In genomic region chr14:23562822-23563472, GRCh38 we compare ENCODE assay signal across 8 cellular contexts. TPM values are rescaled to one million over a fixed set of nuclear protein-coding genes. Genes with fewer than 3 reads are reported as not detected.
DNase-seq lines count a peak whose midpoint lies in the region; ATAC-seq lines count a peak whose summit lies in the region.

No MANE protein-coding gene starts in this region.

- no peak overlapping the region for H3K4me3 ChIP-seq in naive thymus-derived CD4-positive, alpha-beta T cell (ENCODE audit: low read length)
- H3K4me3 ChIP-seq in aorta (ENCODE audit: low read length in 2 of 2), result no peak overlapping the region

- H3K27me3 Mint-ChIP-seq in activated CD4-positive, alpha-beta T cell treated with anti-CD3 and anti-CD28 coated beads for 36 hours, result no peaks in the 10 kb centered on the region
- H3K27me3 Mint-ChIP-seq in naive thymus-derived CD4-positive, alpha-beta T cell, result peaks cover 0 to 3% (median 0%) of the 10 kb centered on the region in 5 donors

- 80 to 94% methylated on average over 2 of the region's 2 CpGs for WGBS in aorta, 2 donors

- peaks cover 10 to 11% of the 10 kb centered on the region in 2 donors for H3K4me1 ChIP-seq in naive thymus-derived CD4-positive, alpha-beta T cell (ENCODE audit: control insufficient read depth in 2 of 2, insufficient read depth in 2 of 2, low read length in 2 of 2)
- no peaks in the 10 kb centered on the region for H3K4me1 ChIP-seq in aorta (ENCODE audit: control insufficient read depth in 1 of 2, insufficient read depth in 2 of 2, low read length in 2 of 2)

- H3K36me3 Mint-ChIP-seq in activated CD4-positive, alpha-beta T cell treated with anti-CD3 and anti-CD28 coated beads for 36 hours (ENCODE audit: low read depth), result peaks cover 51% of the 10 kb centered on the region
- H3K36me3 Mint-ChIP-seq in naive thymus-derived CD4-positive, alpha-beta T cell, result peaks cover 9 to 33% (median 12%) of the 10 kb centered on the region in 5 donors

- H3K27me3 ChIP-seq in naive thymus-derived CD4-positive, alpha-beta T cell (ENCODE audit: control insufficient read depth in 2 of 2, insufficient read depth in 2 of 2, low read length in 2 of 2), result no peaks in the 10 kb centered on the region
- H3K27me3 ChIP-seq in aorta (ENCODE audit: control insufficient read depth in 1 of 2, insufficient read depth in 2 of 2, low read length in 1 of 2), result no peaks in the 10 kb centered on the region

- intact Hi-C loops in activated CD4-positive, alpha-beta T cell treated with anti-CD3 and anti-CD28 coated beads for 36 hours (cut with DNase I, micrococcal nuclease), result loop anchor here (1.0 kb wide), 3 partner anchors 80 to 235 kb away; no protein-coding TSS in a partner anchor
- intact Hi-C loops in naive thymus-derived CD4-positive, alpha-beta T cell (cut with micrococcal nuclease), result loop anchor here (1.0 kb wide), 4 partner anchors 24 to 298 kb away; no protein-coding TSS in a partner anchor
- intact Hi-C loops in aorta (cut with DNase I), result loop anchor here (2.0 to 10.0 kb wide), 3 partner anchors 82 to 298 kb away; partner anchors contain the start of gene PABPN1 (in 1 of the 2)

- H3K9me3 Mint-ChIP-seq in activated CD4-positive, alpha-beta T cell treated with anti-CD3 and anti-CD28 coated beads for 36 hours (ENCODE audit: low read depth), result no peaks in the 10 kb centered on the region
- peaks cover 0 to 5% (median 0%) of the 10 kb centered on the region in 11 donors for H3K9me3 Mint-ChIP-seq in naive thymus-derived CD4-positive, alpha-beta T cell

- no peaks in the 10 kb centered on the region for H3K9me3 ChIP-seq in naive thymus-derived CD4-positive, alpha-beta T cell (ENCODE audit: control insufficient read depth in 2 of 3, low read length in 3 of 3)
- H3K9me3 ChIP-seq in aorta (ENCODE audit: control insufficient read depth, low read length), result no peaks in the 10 kb centered on the region

- peaks cover 0 to 81% (median 23%) of the 10 kb centered on the region in 3 experiments for H3K36me3 ChIP-seq in naive thymus-derived CD4-positive, alpha-beta T cell (ENCODE audit: control insufficient read depth in 2 of 3, insufficient read depth in 3 of 3, low read length in 3 of 3)
- no peaks in the 10 kb centered on the region for H3K36me3 ChIP-seq in aorta (ENCODE audit: control insufficient read depth in 1 of 2, insufficient read depth in 2 of 2, low read length in 1 of 2)

- H3K4me3 Mint-ChIP-seq in activated CD4-positive, alpha-beta T cell treated with anti-CD3 and anti-CD28 coated beads for 36 hours, result no peak overlapping the region
- peak overlapping the region in 1 of 10 donors; percentile 64 for H3K4me3 Mint-ChIP-seq in naive thymus-derived CD4-positive, alpha-beta T cell

- peaks cover 31% of the 10 kb centered on the region for H3K4me1 Mint-ChIP-seq in activated CD4-positive, alpha-beta T cell treated with anti-CD3 and anti-CD28 coated beads for 36 hours
- peaks cover 11 to 45% (median 38%) of the 10 kb centered on the region in 7 donors for H3K4me1 Mint-ChIP-seq in naive thymus-derived CD4-positive, alpha-beta T cell

- H3K27ac ChIP-seq in naive thymus-derived CD4-positive, alpha-beta T cell (ENCODE audit: low read depth, low read length), result peak overlapping the region; percentile 29
- H3K27ac ChIP-seq in aorta (ENCODE audit: low read depth in 1 of 2, low read length in 2 of 2), result no peak overlapping the region

- peak overlapping the region; percentile 33 for H3K27ac Mint-ChIP-seq in activated CD4-positive, alpha-beta T cell treated with anti-CD3 and anti-CD28 coated beads for 36 hours
- peak overlapping the region; percentile 12 to 85 (median 52) for H3K27ac Mint-ChIP-seq in naive thymus-derived CD4-positive, alpha-beta T cell

- peak; percentile 13 for ATAC-seq in activated CD4-positive, alpha-beta T cell treated with anti-CD3 and anti-CD28 coated beads for 36 hours
- ATAC-seq in naive thymus-derived CD4-positive, alpha-beta T cell, result peak; percentile 61
- ATAC-seq in aorta (ENCODE audit: low FRiP score), result peak; percentile 55
- no peak for ATAC-seq in GM21515 (IDR thresholded peaks at IDR 0.05; ENCODE audit: unreplicated experiment)

- CTCF ChIA-PET in activated CD4-positive, alpha-beta T cell treated with anti-CD3 and anti-CD28 coated beads for 36 hours (lab: Charles Lee), result interaction anchor here (0.6 to 2.3 kb wide), 10 partner anchors 9 to 236 kb away, joined by 3 to 17 read pairs (median 4); no protein-coding TSS in a partner anchor
- CTCF ChIA-PET in naive thymus-derived CD4-positive, alpha-beta T cell (lab: Charles Lee), result interaction anchor here (0.6 to 2.2 kb wide), 4 partner anchors 26 to 95 kb away, joined by 3 to 31 read pairs (median 6); no protein-coding TSS in a partner anchor

- DNase-seq in SKM-1 (lab: John Stamatoyannopoulos, UW; ENCODE audit: unreplicated experiment), result peak; percentile 2
- DNase-seq in SKM-1 treated with dmso at 0.1 percent for 144 hours (lab: John Stamatoyannopoulos, UW; ENCODE audit: unreplicated experiment), result no peak
- DNase-seq in NCI-H146 (lab: John Stamatoyannopoulos, UW), result peak; percentile 56
- DNase-seq in activated CD4-positive, alpha-beta T cell treated with anti-CD3 and anti-CD28 coated beads for 36 hours, result peak; percentile 74
- DNase-seq in dermis blood vessel endothelial cell, result peak; percentile 72
- DNase-seq in naive thymus-derived CD4-positive, alpha-beta T cell, result peak in 8 of 9 donors; percentile 34 to 66 (median 55)
- DNase-seq in aorta, result no peak

- POLR2A ChIA-PET in activated CD4-positive, alpha-beta T cell treated with anti-CD3 and anti-CD28 coated beads for 36 hours (lab: Charles Lee), result no interaction called here
- POLR2A ChIA-PET in naive thymus-derived CD4-positive, alpha-beta T cell (lab: Charles Lee), result interaction anchor here (0.7 to 1.2 kb wide), 4 partner anchors 83 to 1016 kb away, joined by 3 to 5 read pairs (median 4); no protein-coding TSS in a partner anchor

RNA-seq across cellular contexts. Expression of gene AP1G2, which starts 4.6 kb away (rescaled TPM):
- 100 to 1,000 TPM; 162 to 166 TPM for total RNA-seq in activated CD4-positive, alpha-beta T cell treated with anti-CD3 and anti-CD28 coated beads for 36 hours
- 28.8 and 29.6 TPM in 2 replicates for total RNA-seq in dermis blood vessel endothelial cell
- 100 to 1,000 TPM; 266 to 548 (median 293) TPM for total RNA-seq in naive thymus-derived CD4-positive, alpha-beta T cell
- polyA plus RNA-seq in naive thymus-derived CD4-positive, alpha-beta T cell, result 100 to 1,000 TPM in 1 of 2 donors, 10 to 100 TPM in 1; 66.4 to 113 TPM
- total RNA-seq in aorta, result 10 to 100 TPM; 36.9 to 78.6 TPM
- polyA plus RNA-seq in aorta, result 10 to 100 TPM; 17.5 to 75.7 TPM

RNA-seq across cellular contexts. Expression of gene THTPA, which starts 6.9 kb away (rescaled TPM):
- 1 to 10 TPM; 8.3 to 8.5 TPM for total RNA-seq in activated CD4-positive, alpha-beta T cell treated with anti-CD3 and anti-CD28 coated beads for 36 hours
- total RNA-seq in dermis blood vessel endothelial cell (6.0 and 10.6 TPM in 2 replicates), aorta (10 to 100 TPM; 13.0 to 13.7 TPM)
- total RNA-seq in naive thymus-derived CD4-positive, alpha-beta T cell, result 10 to 100 TPM; 16.4 to 26.7 (median 19.2) TPM
- polyA plus RNA-seq in naive thymus-derived CD4-positive, alpha-beta T cell, result 10 to 100 TPM; 17.9 to 18.1 TPM
- 10 to 100 TPM; 14.0 to 24.0 TPM for polyA plus RNA-seq in aorta

RNA-seq across cellular contexts. Expression of gene ZFHX2, which starts 11.4 kb away (rescaled TPM):
- total RNA-seq in activated CD4-positive, alpha-beta T cell treated with anti-CD3 and anti-CD28 coated beads for 36 hours, result 1 to 10 TPM; 1.0 to 1.3 TPM
- total RNA-seq in dermis blood vessel endothelial cell, result 0.17 and 0.23 TPM in 2 replicates
- total RNA-seq in naive thymus-derived CD4-positive, alpha-beta T cell, result 1 to 10 TPM in 1 of 5 experiments, under 1 TPM in 4; 0.45 to 2.6 (median 0.49) TPM
- polyA plus RNA-seq in naive thymus-derived CD4-positive, alpha-beta T cell, result not detected
- 1 to 10 TPM; 1.5 to 4.0 TPM for total RNA-seq in aorta
- 1 to 10 TPM in 1 of 2 donors, under 1 TPM in 1; 0.13 to 2.1 TPM for polyA plus RNA-seq in aorta

RNA-seq across cellular contexts. Expression of gene JPH4, which starts 15.6 kb away (rescaled TPM):
- total RNA-seq in activated CD4-positive, alpha-beta T cell treated with anti-CD3 and anti-CD28 coated beads for 36 hours, result not detected
- total RNA-seq in dermis blood vessel endothelial cell (not detected in 2 replicates), aorta (1 to 10 TPM; 1.5 to 1.7 TPM)
- total RNA-seq in naive thymus-derived CD4-positive, alpha-beta T cell, result 1 to 10 TPM in 1 of 5 experiments, under 1 TPM in 1, not detected in 3; 0.16 to 1.2 TPM
- polyA plus RNA-seq in naive thymus-derived CD4-positive, alpha-beta T cell, result under 1 TPM in 1 of 2 donors, not detected in 1; 0.13 TPM
- polyA plus RNA-seq in aorta, result under 1 TPM in 1 of 2 donors, not detected in 1; 0.23 TPM

Comparison
In these comparisons a context has a peak if more than half of its experiments do, and no peak if none do; other contexts are left out.
1. DNase-seq: peak in SKM-1 (single experiment), NCI-H146 (single experiment), activated CD4-positive, alpha-beta T cell treated with anti-CD3 and anti-CD28 coated beads for 36 hours (single experiment), dermis blood vessel endothelial cell (single experiment) and naive thymus-derived CD4-positive, alpha-beta T cell (8 of 9); none in SKM-1 treated with dmso at 0.1 percent for 144 hours (single experiment) and aorta (0 of 2).